19 cellular contexts compared by ENCODE assay signal in genomic region chr11:65634140-65634436, GRCh38. TPM values are rescaled to one million over a fixed set of nuclear protein-coding genes. Genes with fewer than 3 reads are reported as not detected.
DNase-seq lines count a peak whose midpoint lies in the region; ATAC-seq and TF ChIP-seq lines count a peak whose summit lies in the region.
"Had no signal": no experiment of that assay in that cellular context is flagged by ENCODE, and none has a peak within 500 bp of the region (broad histone marks: within the 10 kb centered on the region; RNA-seq: fewer than 3 reads in every experiment).

No MANE protein-coding gene starts in this region.

- peak overlapping the region; percentile 74 for H3K27ac Mint-ChIP-seq in activated T-cell treated with anti-CD3 and anti-CD28 coated beads, Interleukin-2, amount 50 U/mL, for 24 hours
- peak overlapping the region in 5 of 7 donors; percentile 50 to 87 (median 61) for H3K27ac Mint-ChIP-seq in CD4-positive, alpha-beta memory T cell
- H3K27ac Mint-ChIP-seq in activated naive CD8-positive, alpha-beta T cell treated with anti-CD3 and anti-CD28 coated beads for 36 hours: peak overlapping the region; percentile 30
- H3K27ac Mint-ChIP-seq in natural killer cell treated with Interleukin-12 subunit alpha and Interleukin-12 subunit beta and Interleukin-15 and Interleukin-18, amount 100 ng/mL, for 72 hours: peak overlapping the region; percentile 75 to 95

- H3K4me3 Mint-ChIP-seq in activated T-cell treated with anti-CD3 and anti-CD28 coated beads, Interleukin-2, amount 50 U/mL, for 24 hours: no peak overlapping the region
- no peak overlapping the region for H3K4me3 Mint-ChIP-seq in activated T-cell treated with anti-CD3 and anti-CD28 coated beads, Interleukin-2, amount 50 U/mL, for 4 hours
- no peak overlapping the region for H3K4me3 Mint-ChIP-seq in CD4-positive, alpha-beta memory T cell
- H3K4me3 Mint-ChIP-seq in activated naive CD8-positive, alpha-beta T cell treated with anti-CD3 and anti-CD28 coated beads for 36 hours: no peak overlapping the region
- peak overlapping the region; percentile 60 for H3K4me3 Mint-ChIP-seq in natural killer cell treated with Interleukin-12 subunit alpha and Interleukin-12 subunit beta and Interleukin-15 and Interleukin-18, amount 100 ng/mL, for 72 hours

- H3K27me3 ChIP-seq in CD4-positive, alpha-beta memory T cell (ENCODE audit: insufficient read depth, low read length): no peaks in the 10 kb centered on the region
- H3K27me3 ChIP-seq in esophagus muscularis mucosa: no peaks in the 10 kb centered on the region

- POLR2A ChIA-PET in CD4-positive, alpha-beta memory T cell (lab: Charles Lee; ENCODE audit: partially characterized antibody): interaction anchor here (1.3 to 2.4 kb wide), 2 partner anchors 18 to 19 kb away, joined by 4 to 8 read pairs; no protein-coding TSS in a partner anchor

- H3K9me3 Mint-ChIP-seq in activated T-cell treated with anti-CD3 and anti-CD28 coated beads, Interleukin-2, amount 50 U/mL, for 24 hours: no peaks in the 10 kb centered on the region
- H3K9me3 Mint-ChIP-seq in activated T-cell treated with anti-CD3 and anti-CD28 coated beads, Interleukin-2, amount 50 U/mL, for 4 hours: no peaks in the 10 kb centered on the region
- peaks cover 0 to 2% (median 0%) of the 10 kb centered on the region in 8 donors for H3K9me3 Mint-ChIP-seq in CD4-positive, alpha-beta memory T cell
- no peaks in the 10 kb centered on the region for H3K9me3 Mint-ChIP-seq in activated naive CD8-positive, alpha-beta T cell treated with anti-CD3 and anti-CD28 coated beads for 36 hours
- H3K9me3 Mint-ChIP-seq in natural killer cell treated with Interleukin-12 subunit alpha and Interleukin-12 subunit beta and Interleukin-15 and Interleukin-18, amount 100 ng/mL, for 72 hours: no peaks in the 10 kb centered on the region

- no peak for TF ChIP-seq CTCF in esophagus muscularis mucosa (IDR thresholded peaks at IDR 0.05)

- ATAC-seq in activated T-cell treated with anti-CD3 and anti-CD28 coated beads, Interleukin-2, amount 50 U/mL, for 4 hours: no peak
- ATAC-seq in natural killer cell treated with Interleukin-12 subunit alpha and Interleukin-12 subunit beta and Interleukin-15 and Interleukin-18, amount 100 ng/mL, for 72 hours: no peak
- no peak for ATAC-seq in HG03045 (IDR thresholded peaks at IDR 0.05; ENCODE audit: unreplicated experiment)
- ATAC-seq: A549, HepG2, Panc1 had no signal

- 89% methylated on average over 14 of the region's 14 CpGs for WGBS in esophagus muscularis mucosa

- H3K4me3 ChIP-seq in CD4-positive, alpha-beta memory T cell (ENCODE audit: low read length in 2 of 2): no peak overlapping the region
- no peak overlapping the region for H3K4me3 ChIP-seq in esophagus muscularis mucosa
- H3K4me3 ChIP-seq: A549 had no signal

- no peak for DNase-seq in activated T-cell treated with anti-CD3 and anti-CD28 coated beads, Interleukin-2, amount 50 U/mL, for 24 hours
- DNase-seq in activated T-cell treated with anti-CD3 and anti-CD28 coated beads, Interleukin-2, amount 50 U/mL, for 4 hours: no peak
- no peak for DNase-seq in CD4-positive, alpha-beta memory T cell
- DNase-seq in activated naive CD8-positive, alpha-beta T cell treated with anti-CD3 and anti-CD28 coated beads for 36 hours: no peak
- no peak for DNase-seq in natural killer cell treated with Interleukin-12 subunit alpha and Interleukin-12 subunit beta and Interleukin-15 and Interleukin-18, amount 100 ng/mL, for 72 hours (ENCODE audit: low spot score)
- DNase-seq in GM19240 (ENCODE audit: insufficient read length, low spot score): no peak
- no peak for DNase-seq in esophagus muscularis mucosa (ENCODE audit: extremely low spot score)
- DNase-seq: H7, MM.1S, NCI-H1417, NCI-H1930, NCI-H2171, NCI-H446 treated with DMSO at 0.1 percent for 48 hours, NCI-H774, SHP77 treated with DMSO at 0.1 percent for 48 hours had no signal

- H3K4me1 ChIP-seq in CD4-positive, alpha-beta memory T cell (ENCODE audit: insufficient read depth, low read length): peaks cover 36% of the 10 kb centered on the region
- H3K4me1 ChIP-seq in esophagus muscularis mucosa: peaks cover 19 to 29% (median 21%) of the 10 kb centered on the region in 4 donors

- H3K36me3 ChIP-seq in CD4-positive, alpha-beta memory T cell (ENCODE audit: insufficient read depth, low read length): peaks cover 54% of the 10 kb centered on the region
- H3K36me3 ChIP-seq in esophagus muscularis mucosa: peaks cover 54 to 82% (median 81%) of the 10 kb centered on the region in 4 donors

- no peaks in the 10 kb centered on the region for H3K9me3 ChIP-seq in CD4-positive, alpha-beta memory T cell (ENCODE audit: control insufficient read depth in 1 of 2, low read length in 2 of 2)
- no peaks in the 10 kb centered on the region for H3K9me3 ChIP-seq in esophagus muscularis mucosa
- H3K9me3 ChIP-seq: A549 had no signal

- no peak overlapping the region for H3K27ac ChIP-seq in CD4-positive, alpha-beta memory T cell (ENCODE audit: low read depth, low read length)
- no peak overlapping the region for H3K27ac ChIP-seq in esophagus muscularis mucosa (replicated peaks in 1 of 4)
- H3K27ac ChIP-seq: A549 had no signal

- intact Hi-C loops in CD4-positive, alpha-beta memory T cell (cut with micrococcal nuclease): no loop called here
- intact Hi-C loops in esophagus muscularis mucosa (cut with DNase I): no loop called here

- no peak for TF ChIP-seq EP300 in esophagus muscularis mucosa (IDR thresholded peaks at IDR 0.05)

- CTCF ChIA-PET in CD4-positive, alpha-beta memory T cell (lab: Charles Lee; ENCODE audit: partially characterized antibody): interaction anchor here (0.6 kb wide), 1 partner anchor 115 kb away, joined by 3 read pairs; no protein-coding TSS in a partner anchor

- no peak for TF ChIP-seq POLR2A in esophagus muscularis mucosa (IDR thresholded peaks at IDR 0.05; ENCODE audit: low read depth)

- no peaks in the 10 kb centered on the region for H3K27me3 Mint-ChIP-seq in activated T-cell treated with anti-CD3 and anti-CD28 coated beads, Interleukin-2, amount 50 U/mL, for 24 hours
- H3K27me3 Mint-ChIP-seq in activated T-cell treated with anti-CD3 and anti-CD28 coated beads, Interleukin-2, amount 50 U/mL, for 4 hours (ENCODE audit: low read depth): no peaks in the 10 kb centered on the region
- H3K27me3 Mint-ChIP-seq in CD4-positive, alpha-beta memory T cell: no peaks in the 10 kb centered on the region
- no peaks in the 10 kb centered on the region for H3K27me3 Mint-ChIP-seq in activated naive CD8-positive, alpha-beta T cell treated with anti-CD3 and anti-CD28 coated beads for 36 hours
- H3K27me3 Mint-ChIP-seq in natural killer cell treated with Interleukin-12 subunit alpha and Interleukin-12 subunit beta and Interleukin-15 and Interleukin-18, amount 100 ng/mL, for 72 hours: no peaks in the 10 kb centered on the region

- peaks cover 93% of the 10 kb centered on the region for H3K36me3 Mint-ChIP-seq in activated T-cell treated with anti-CD3 and anti-CD28 coated beads, Interleukin-2, amount 50 U/mL, for 24 hours (ENCODE audit: low read depth)
- H3K36me3 Mint-ChIP-seq in activated T-cell treated with anti-CD3 and anti-CD28 coated beads, Interleukin-2, amount 50 U/mL, for 4 hours (ENCODE audit: insufficient read depth): peaks cover 9% of the 10 kb centered on the region
- H3K36me3 Mint-ChIP-seq in CD4-positive, alpha-beta memory T cell: peaks cover 7 to 45% of the 10 kb centered on the region in 2 donors
- H3K36me3 Mint-ChIP-seq in activated naive CD8-positive, alpha-beta T cell treated with anti-CD3 and anti-CD28 coated beads for 36 hours: peaks cover 18% of the 10 kb centered on the region
- H3K36me3 Mint-ChIP-seq in natural killer cell treated with Interleukin-12 subunit alpha and Interleukin-12 subunit beta and Interleukin-15 and Interleukin-18, amount 100 ng/mL, for 72 hours: no peaks in the 10 kb centered on the region

- peaks cover 29% of the 10 kb centered on the region for H3K4me1 Mint-ChIP-seq in activated T-cell treated with anti-CD3 and anti-CD28 coated beads, Interleukin-2, amount 50 U/mL, for 24 hours (ENCODE audit: low read depth)
- peaks cover 25% of the 10 kb centered on the region for H3K4me1 Mint-ChIP-seq in activated T-cell treated with anti-CD3 and anti-CD28 coated beads, Interleukin-2, amount 50 U/mL, for 4 hours (ENCODE audit: low read depth)
- peaks cover 14 to 41% (median 26%) of the 10 kb centered on the region in 4 donors for H3K4me1 Mint-ChIP-seq in CD4-positive, alpha-beta memory T cell
- peaks cover 16% of the 10 kb centered on the region for H3K4me1 Mint-ChIP-seq in activated naive CD8-positive, alpha-beta T cell treated with anti-CD3 and anti-CD28 coated beads for 36 hours
- H3K4me1 Mint-ChIP-seq in natural killer cell treated with Interleukin-12 subunit alpha and Interleukin-12 subunit beta and Interleukin-15 and Interleukin-18, amount 100 ng/mL, for 72 hours (ENCODE audit: low read depth in 2 of 2): peaks cover 30 to 36% of the 10 kb centered on the region in 2 donors

RNA-seq across cellular contexts. Expression of gene SIPA1, which starts 3.8 kb away (rescaled TPM):
- total RNA-seq in activated T-cell treated with anti-CD3 and anti-CD28 coated beads, Interleukin-2, amount 50 U/mL, for 4 hours: 100 to 1,000 TPM in 1 of 3 donors, 10 to 100 TPM in 2; 80.0 to 101 (median 95.4) TPM
- total RNA-seq in CD4-positive, alpha-beta memory T cell: 100 to 1,000 TPM; 150 to 169 TPM
- 100 to 1,000 TPM in 1 of 2 donors, 10 to 100 TPM in 1; 50.1 to 204 TPM for polyA plus RNA-seq in CD4-positive, alpha-beta memory T cell
- total RNA-seq in activated naive CD8-positive, alpha-beta T cell treated with anti-CD3 and anti-CD28 coated beads for 36 hours: 100 to 1,000 TPM; 123 to 127 TPM
- total RNA-seq in natural killer cell treated with Interleukin-12 subunit alpha and Interleukin-12 subunit beta and Interleukin-15 and Interleukin-18, amount 100 ng/mL, for 72 hours: 100 to 1,000 TPM; 139 to 140 TPM
- total RNA-seq in esophagus muscularis mucosa: 10 to 100 TPM; 40.7 to 56.3 (median 45.8) TPM

RNA-seq across cellular contexts. Expression of gene PCNX3, which starts 18.5 kb away (rescaled TPM):
- 10 to 100 TPM; 55.8 to 59.7 (median 59.5) TPM for total RNA-seq in activated T-cell treated with anti-CD3 and anti-CD28 coated beads, Interleukin-2, amount 50 U/mL, for 4 hours
- total RNA-seq in CD4-positive, alpha-beta memory T cell: 10 to 100 TPM; 63.3 to 66.3 TPM
- polyA plus RNA-seq in CD4-positive, alpha-beta memory T cell: 1 to 10 TPM in 1 of 2 donors, under 1 TPM in 1; 0.41 to 6.3 TPM
- total RNA-seq in activated naive CD8-positive, alpha-beta T cell treated with anti-CD3 and anti-CD28 coated beads for 36 hours: 10 to 100 TPM; 40.9 to 42.6 TPM
- total RNA-seq in natural killer cell treated with Interleukin-12 subunit alpha and Interleukin-12 subunit beta and Interleukin-15 and Interleukin-18, amount 100 ng/mL, for 72 hours: 10 to 100 TPM; 65.1 to 96.9 TPM
- total RNA-seq in esophagus muscularis mucosa: 10 to 100 TPM; 21.4 to 43.1 (median 27.1) TPM

RNA-seq across cellular contexts. Expression of gene MAP3K11, which starts 20.1 kb away (rescaled TPM):
- 10 to 100 TPM; 71.8 to 87.1 (median 74.3) TPM for total RNA-seq in activated T-cell treated with anti-CD3 and anti-CD28 coated beads, Interleukin-2, amount 50 U/mL, for 4 hours
- total RNA-seq in CD4-positive, alpha-beta memory T cell: 10 to 100 TPM; 92.0 to 93.6 TPM
- 10 to 100 TPM in 1 of 2 donors, 1 to 10 TPM in 1; 6.3 to 24.1 TPM for polyA plus RNA-seq in CD4-positive, alpha-beta memory T cell
- 10 to 100 TPM; 51.2 to 54.8 TPM for total RNA-seq in activated naive CD8-positive, alpha-beta T cell treated with anti-CD3 and anti-CD28 coated beads for 36 hours
- total RNA-seq in natural killer cell treated with Interleukin-12 subunit alpha and Interleukin-12 subunit beta and Interleukin-15 and Interleukin-18, amount 100 ng/mL, for 72 hours: 10 to 100 TPM; 81.1 to 83.3 TPM
- 10 to 100 TPM; 29.9 to 41.7 (median 37.6) TPM for total RNA-seq in esophagus muscularis mucosa

RNA-seq across cellular contexts. Expression of gene RELA, which starts 28.6 kb away (rescaled TPM):
- 100 to 1,000 TPM; 108 to 118 (median 111) TPM for total RNA-seq in activated T-cell treated with anti-CD3 and anti-CD28 coated beads, Interleukin-2, amount 50 U/mL, for 4 hours
- 100 to 1,000 TPM; 170 to 173 TPM for total RNA-seq in CD4-positive, alpha-beta memory T cell
- 10 to 100 TPM; 36.5 to 74.7 TPM for polyA plus RNA-seq in CD4-positive, alpha-beta memory T cell
- 10 to 100 TPM; 69.6 to 71.6 TPM for total RNA-seq in activated naive CD8-positive, alpha-beta T cell treated with anti-CD3 and anti-CD28 coated beads for 36 hours
- 10 to 100 TPM; 85.2 to 96.4 TPM for total RNA-seq in natural killer cell treated with Interleukin-12 subunit alpha and Interleukin-12 subunit beta and Interleukin-15 and Interleukin-18, amount 100 ng/mL, for 72 hours
- 10 to 100 TPM; 51.5 to 84.6 (median 82.1) TPM for total RNA-seq in esophagus muscularis mucosa

RNA-seq across cellular contexts. Expression of gene KCNK7, which starts 38.5 kb away (rescaled TPM):
- 1 to 10 TPM; 1.4 to 2.1 (median 1.4) TPM for total RNA-seq in activated T-cell treated with anti-CD3 and anti-CD28 coated beads, Interleukin-2, amount 50 U/mL, for 4 hours
- total RNA-seq in CD4-positive, alpha-beta memory T cell: 1 to 10 TPM; 1.6 to 2.7 TPM
- polyA plus RNA-seq in CD4-positive, alpha-beta memory T cell: 1 to 10 TPM in 1 of 2 donors, not detected in 1; 1.2 TPM
- under 1 TPM; 0.37 to 0.62 TPM for total RNA-seq in activated naive CD8-positive, alpha-beta T cell treated with anti-CD3 and anti-CD28 coated beads for 36 hours
- 1 to 10 TPM; 2.3 to 2.8 TPM for total RNA-seq in natural killer cell treated with Interleukin-12 subunit alpha and Interleukin-12 subunit beta and Interleukin-15 and Interleukin-18, amount 100 ng/mL, for 72 hours
- total RNA-seq in esophagus muscularis mucosa: 1 to 10 TPM in 3 of 4 donors, under 1 TPM in 1; 0.99 to 1.2 (median 1.2) TPM
- total RNA-seq: H7, HepG2 had no signal

Comparison
In these comparisons a context has a peak if more than half of its experiments do, and no peak if none do; other contexts are left out.
1. H3K27ac Mint-ChIP-seq: peak in every context shown above with its lines; median percentile 85 in natural killer cell treated with Interleukin-12 subunit alpha and Interleukin-12 subunit beta and Interleukin-15 and Interleukin-18, amount 100 ng/mL, for 72 hours; 74 in activated T-cell treated with anti-CD3 and anti-CD28 coated beads, Interleukin-2, amount 50 U/mL, for 24 hours; 61 in CD4-positive, alpha-beta memory T cell; 30 in activated naive CD8-positive, alpha-beta T cell treated with anti-CD3 and anti-CD28 coated beads for 36 hours.